11 cellular contexts compared by ENCODE assay signal in the genomic region with DNA sequence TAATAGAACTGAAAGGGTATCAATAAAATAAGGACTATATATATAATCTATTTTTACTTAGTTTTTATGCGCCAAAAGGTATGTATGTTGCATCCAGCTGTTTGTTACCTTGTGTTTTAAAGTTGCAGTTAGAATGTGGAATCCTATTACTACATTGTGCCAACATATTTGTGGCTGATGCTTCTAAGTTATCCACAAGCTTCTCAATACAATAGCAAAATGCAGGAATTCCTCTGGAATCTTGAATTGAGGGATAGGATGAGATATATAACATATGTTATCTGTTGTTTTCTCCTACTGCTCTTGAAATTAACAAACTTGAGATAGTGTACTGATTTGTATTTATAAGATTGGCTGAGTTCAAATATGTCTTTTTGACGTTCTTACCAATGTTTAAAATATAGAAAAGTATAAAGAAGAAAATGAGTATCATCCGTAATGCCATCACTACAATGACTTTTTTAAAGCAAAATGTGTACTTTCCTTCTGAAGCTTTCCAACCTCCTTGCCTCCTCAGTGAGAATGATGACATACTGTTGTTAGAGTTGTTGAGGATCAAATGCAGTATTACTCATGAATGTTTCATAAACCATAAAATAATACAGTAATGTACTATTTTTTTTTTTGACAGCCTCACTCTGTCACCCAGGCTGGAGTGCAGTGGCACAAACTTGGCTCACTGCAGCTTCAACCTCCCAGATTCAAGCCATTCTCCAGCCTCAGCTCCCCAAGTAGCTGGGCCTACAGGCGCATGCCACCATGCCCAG. TPM values are rescaled to one million over a fixed set of nuclear protein-coding genes. Genes with fewer than 3 reads are reported as not detected.
DNase-seq lines count a peak whose midpoint lies in the region; ATAC-seq and TF ChIP-seq lines count a peak whose summit lies in the region.
"Had no signal": no experiment of that assay in that cellular context is flagged by ENCODE, and none has a peak within 500 bp of the region (broad histone marks: within the 10 kb centered on the region; RNA-seq: fewer than 3 reads in every experiment).

No MANE protein-coding gene starts in this region.

- H3K27ac Mint-ChIP-seq in activated naive CD8-positive, alpha-beta T cell treated with anti-CD3 and anti-CD28 coated beads, Interleukin-2, amount 50 U/mL, for 24 hours, result peak overlapping the region; percentile 74
- H3K27ac Mint-ChIP-seq in immature natural killer cell, result peak overlapping the region; percentile 76 to 93 (median 87)

- peak overlapping the region; percentile 38 for H3K4me3 Mint-ChIP-seq in activated naive CD8-positive, alpha-beta T cell treated with anti-CD3 and anti-CD28 coated beads, Interleukin-2, amount 50 U/mL, for 24 hours
- H3K4me3 Mint-ChIP-seq in immature natural killer cell, result peak overlapping the region; percentile 68 to 78 (median 75)

- peaks cover 50% of the 10 kb centered on the region for H3K36me3 Mint-ChIP-seq in activated naive CD8-positive, alpha-beta T cell treated with anti-CD3 and anti-CD28 coated beads, Interleukin-2, amount 50 U/mL, for 24 hours (ENCODE audit: low read depth)
- peaks cover 14 to 17% (median 14%) of the 10 kb centered on the region in 3 donors for H3K36me3 Mint-ChIP-seq in immature natural killer cell

- no peaks in the 10 kb centered on the region for H3K36me3 ChIP-seq in stomach
- H3K36me3 ChIP-seq in right atrium auricular region, result no peaks in the 10 kb centered on the region
- H3K36me3 ChIP-seq: thyroid gland had no signal

- no peak for TF ChIP-seq EP300 in stomach (IDR thresholded peaks at IDR 0.05)

- no peak for TF ChIP-seq CTCF in AG09309 (IDR thresholded peaks at IDR 0.05; ENCODE audit: control insufficient read depth, insufficient read depth, low read depth, low read length, missing control alignments)
- no peak for TF ChIP-seq CTCF in stomach (IDR thresholded peaks at IDR 0.05)
- no peak for TF ChIP-seq CTCF in right atrium auricular region (IDR thresholded peaks at IDR 0.05)

- H3K27me3 Mint-ChIP-seq in activated naive CD8-positive, alpha-beta T cell treated with anti-CD3 and anti-CD28 coated beads, Interleukin-2, amount 50 U/mL, for 24 hours, result no peaks in the 10 kb centered on the region
- peaks cover 3 to 13% (median 6%) of the 10 kb centered on the region in 3 donors for H3K27me3 Mint-ChIP-seq in immature natural killer cell (ENCODE audit: low read depth in 3 of 3)

- peaks cover 86% of the 10 kb centered on the region for H3K4me1 Mint-ChIP-seq in activated naive CD8-positive, alpha-beta T cell treated with anti-CD3 and anti-CD28 coated beads, Interleukin-2, amount 50 U/mL, for 24 hours
- peaks cover 89 to 93% of the 10 kb centered on the region in 2 donors for H3K4me1 Mint-ChIP-seq in immature natural killer cell

- 65 to 75% (median 69%) methylated on average over 4 of the region's 4 CpGs for WGBS in stomach, 5 donors

- H3K9me3 ChIP-seq in stomach, result no peaks in the 10 kb centered on the region
- H3K9me3 ChIP-seq in right atrium auricular region, result no peaks in the 10 kb centered on the region
- H3K9me3 ChIP-seq: thyroid gland had no signal

- no peaks in the 10 kb centered on the region for H3K27me3 ChIP-seq in stomach
- no peaks in the 10 kb centered on the region for H3K27me3 ChIP-seq in right atrium auricular region
- H3K27me3 ChIP-seq: thyroid gland had no signal

- H3K4me3 ChIP-seq in AG09309 (ENCODE audit: control insufficient read depth, low read depth, low read length), result no peak overlapping the region
- no peak overlapping the region for H3K4me3 ChIP-seq in stomach
- no peak overlapping the region for H3K4me3 ChIP-seq in right atrium auricular region
- H3K4me3 ChIP-seq: thyroid gland had no signal

- intact Hi-C loops in stomach (cut with DNase I; ENCODE audit: low total_unique reads), result no loop called here

- DNase-seq in AG09309 (ENCODE audit: low read depth) (peak; percentile 44), GM03348 (ENCODE audit: low spot score) (peak; percentile 52), immature natural killer cell (no peak), stomach (no peak), right atrium auricular region (ENCODE audit: low spot score) (no peak), middle frontal gyrus (ENCODE audit: extremely low spot score, low spot score) (no peak)
- no peak for DNase-seq in activated naive CD8-positive, alpha-beta T cell treated with anti-CD3 and anti-CD28 coated beads, Interleukin-2, amount 50 U/mL, for 24 hours
- DNase-seq: NCI-H1092 treated with DMSO at 0.1 percent for 48 hours, NCI-H82, thyroid gland had no signal

- no peak for TF ChIP-seq POLR2A in stomach (IDR thresholded peaks at IDR 0.05)

- H3K9me3 Mint-ChIP-seq in activated naive CD8-positive, alpha-beta T cell treated with anti-CD3 and anti-CD28 coated beads, Interleukin-2, amount 50 U/mL, for 24 hours, result no peaks in the 10 kb centered on the region
- H3K9me3 Mint-ChIP-seq in immature natural killer cell, result no peaks in the 10 kb centered on the region

- H3K27ac ChIP-seq in stomach, result peak overlapping the region in 1 of 5 donors; percentile 11
- H3K27ac ChIP-seq in right atrium auricular region, result no peak overlapping the region
- H3K27ac ChIP-seq: thyroid gland had no signal

- peak; percentile 57 for ATAC-seq in activated naive CD8-positive, alpha-beta T cell treated with anti-CD3 and anti-CD28 coated beads, Interleukin-2, amount 50 U/mL, for 24 hours
- no peak for ATAC-seq in HG02885 (IDR thresholded peaks at IDR 0.05; ENCODE audit: poor library complexity, unreplicated experiment)

- H3K4me1 ChIP-seq in stomach (peaks cover 71 to 100% (median 91%) of the 10 kb centered on the region in 4 donors), right atrium auricular region (peaks cover 0 to 95% of the 10 kb centered on the region in 2 donors)

RNA-seq across cellular contexts. Expression of a gene that starts 6.6 kb away (rescaled TPM):
- polyA plus RNA-seq in immature natural killer cell, result 1,000 to 10,000 TPM; 1,248 to 1,847 (median 1,256) TPM
- 100 to 1,000 TPM in 2 of 5 donors, 10 to 100 TPM in 3; 79.5 to 315 (median 99.4) TPM for total RNA-seq in stomach
- 100 to 1,000 TPM in 2 of 3 donors, 10 to 100 TPM in 1; 56.3 to 140 (median 105) TPM for polyA plus RNA-seq in stomach
- 10 to 100 TPM; 73.1 to 74.6 TPM for total RNA-seq in right atrium auricular region

Comparison
In these comparisons a context has a peak if more than half of its experiments do, and no peak if none do; other contexts are left out.
1. DNase-seq: peak in AG09309 (single experiment) and GM03348 (single experiment); none in activated naive CD8-positive, alpha-beta T cell treated with anti-CD3 and anti-CD28 coated beads, Interleukin-2, amount 50 U/mL, for 24 hours (single experiment), immature natural killer cell (0 of 3), stomach (single experiment), right atrium auricular region (single experiment) and middle frontal gyrus (single experiment).